Comparison of ENCODE assay signal across 18 cellular contexts in genomic region chr10:91552260-91552659, GRCh38.
DNase-seq lines count a peak whose midpoint lies in the region; ATAC-seq and TF ChIP-seq lines count a peak whose summit lies in the region.
"Had no signal": no experiment of that assay in that cellular context is flagged by ENCODE, and none has a peak within 500 bp of the region (broad histone marks: within the 10 kb centered on the region; RNA-seq: fewer than 3 reads in every experiment).

No MANE protein-coding gene starts in this region.

- ATAC-seq in left cardiac atrium (peak; percentile 30 to 43), HG02571 (IDR thresholded peaks at IDR 0.05; ENCODE audit: unreplicated experiment) (no peak)
- ATAC-seq: activated CD4-positive, CD25-positive, alpha-beta regulatory T cell treated with anti-CD3 and anti-CD28 coated beads, Interleukin-2, amount 50 U/mL, for 24 hours; CD8-positive, alpha-beta T cell had no signal

- no peak for TF ChIP-seq CTCF in uterus (IDR thresholded peaks at IDR 0.05)

- H3K27ac ChIP-seq in angular gyrus (ENCODE audit: low read depth, low read length) = peak overlapping the region; percentile 5
- H3K27ac ChIP-seq in muscle layer of duodenum (ENCODE audit: low read length) = no peak overlapping the region
- H3K27ac ChIP-seq in uterus = peak overlapping the region; percentile 29 to 38
- H3K27ac ChIP-seq: pancreas, RWPE1 had no signal

- H3K9me3 ChIP-seq in muscle layer of duodenum (ENCODE audit: control insufficient read depth in 1 of 2, low read length in 2 of 2) = no peaks in the 10 kb centered on the region
- H3K9me3 ChIP-seq in uterus = no peaks in the 10 kb centered on the region
- H3K9me3 ChIP-seq: pancreas had no signal

- H3K4me3 ChIP-seq in muscle layer of duodenum (ENCODE audit: low read depth in 1 of 2, low read length in 2 of 2) = peak overlapping the region; percentile 26 to 34
- no peak overlapping the region for H3K4me3 ChIP-seq in uterus
- H3K4me3 ChIP-seq: pancreas had no signal

- DNase-seq in left cardiac atrium (no peak), uterus (no peak), occipital lobe (lab: John Stamatoyannopoulos, UW) (no peak), KG1 (lab: John Stamatoyannopoulos, UW) (no peak)
- DNase-seq: activated CD8-positive, alpha-beta memory T cell treated with anti-CD3 and anti-CD28 coated beads for 24 hours; activated naive CD4-positive, alpha-beta T cell; activated T-cell treated with anti-CD3 and anti-CD28 coated beads, Interleukin-2, amount 50 U/mL, for 24 hours; amniotic stem cell; CD8-positive, alpha-beta T cell; central memory CD4-positive, alpha-beta T cell; stimulated activated CD4-positive, alpha-beta T cell treated with anti-CD3 and anti-CD28 coated beads, Interleukin-1b, Interleukin-23, amount 100 ng/mL, for 48 hours; T1000 had no signal

- no peaks in the 10 kb centered on the region for H3K36me3 ChIP-seq in muscle layer of duodenum (ENCODE audit: control insufficient read depth in 1 of 2, insufficient read depth in 2 of 2, low read length in 2 of 2)
- no peaks in the 10 kb centered on the region for H3K36me3 ChIP-seq in uterus
- H3K36me3 ChIP-seq: pancreas had no signal

- no peaks in the 10 kb centered on the region for H3K27me3 ChIP-seq in muscle layer of duodenum (ENCODE audit: low read depth, low read length)
- H3K27me3 ChIP-seq in uterus = no peaks in the 10 kb centered on the region
- H3K27me3 ChIP-seq: pancreas had no signal

- H3K4me1 ChIP-seq in muscle layer of duodenum (ENCODE audit: control insufficient read depth in 1 of 2, insufficient read depth in 2 of 2, low read length in 2 of 2) (no peaks in the 10 kb centered on the region), uterus (no peaks in the 10 kb centered on the region)

- TF ChIP-seq POLR2A in uterus (IDR thresholded peaks at IDR 0.05) = no peak

- intact Hi-C loops in left cardiac atrium (cut with DNase I) = loop anchor here (2.0 to 5.0 kb wide), 3 partner anchors 80 to 255 kb away; partner anchors contain the start of gene PPP1R3C (in 2 of the 2)
- intact Hi-C loops in uterus (cut with DNase I; ENCODE audit: low total_unique reads) = no loop called here

Comparison
In these comparisons a context has a peak if more than half of its experiments do, and no peak if none do; other contexts are left out.
1. H3K4me3 ChIP-seq: peak in muscle layer of duodenum (2 of 2); none in uterus (0 of 2).